19 cellular contexts compared by ENCODE assay signal in the genomic region with DNA sequence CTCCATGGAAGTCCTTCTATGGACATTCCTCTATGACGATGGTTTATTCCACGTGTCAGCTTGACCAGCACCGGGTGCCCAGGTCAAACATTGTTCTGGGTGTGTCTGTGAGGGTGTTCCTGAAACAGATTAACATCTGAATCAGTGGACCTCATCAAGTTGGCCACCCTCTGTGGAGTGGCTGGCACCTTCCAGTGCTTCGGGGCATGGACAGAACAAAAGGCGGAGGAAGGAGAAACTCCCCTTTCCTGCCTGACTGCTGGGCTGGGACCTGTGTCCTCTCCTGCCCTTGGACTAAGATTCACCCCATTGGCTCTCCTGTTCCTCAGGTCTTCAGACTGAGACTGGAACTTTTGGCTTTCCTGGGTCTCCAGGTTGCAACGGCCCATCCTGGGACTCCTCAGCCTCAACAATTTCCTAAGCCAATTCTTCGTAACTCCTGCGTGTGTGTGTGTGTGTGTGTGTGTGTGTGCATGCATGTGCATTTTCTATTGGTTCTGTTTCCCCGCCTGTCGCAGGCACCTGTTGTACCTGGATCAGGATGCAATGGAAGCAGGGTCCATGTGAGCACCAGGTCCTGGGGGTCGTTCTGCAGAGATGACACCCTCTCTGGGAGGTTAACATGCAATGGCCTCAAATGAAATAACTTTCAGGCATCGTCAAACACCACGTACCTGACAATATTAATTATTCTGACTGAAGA.
A peak's percentile ranks its signal among the peaks of the same experiment; 100 is the strongest.
DNase-seq lines count a peak whose midpoint lies in the region; ATAC-seq and TF ChIP-seq lines count a peak whose summit lies in the region.
"Had no signal": no experiment of that assay in that cellular context is flagged by ENCODE, and none has a peak within 500 bp of the region (broad histone marks: within the 10 kb centered on the region; RNA-seq: fewer than 3 reads in every experiment).

No MANE protein-coding gene starts in this region.

- H3K4me1 ChIP-seq in left ventricle myocardium inferior = no peaks in the 10 kb centered on the region
- H3K4me1 ChIP-seq in sigmoid colon = no peaks in the 10 kb centered on the region
- H3K4me1 ChIP-seq: Caco-2, HAP-1 had no signal

- peaks cover 74% of the 10 kb centered on the region for H3K27me3 ChIP-seq in left ventricle myocardium inferior (ENCODE audit: low read depth)
- peaks cover 0 to 27% (median 0%) of the 10 kb centered on the region in 3 donors for H3K27me3 ChIP-seq in sigmoid colon
- H3K27me3 ChIP-seq: BLaER1 had no signal

- H3K4me3 ChIP-seq in left ventricle myocardium inferior (no peak overlapping the region), sigmoid colon (no peak overlapping the region)
- H3K4me3 ChIP-seq: BLaER1, GM12878, HAP-1 had no signal

- peak; percentile 51 for DNase-seq in cardiac septum (ENCODE audit: low spot score)
- no peak for DNase-seq in left ventricle myocardium inferior
- DNase-seq in left lobe of liver (ENCODE audit: low spot score) = peak; percentile 12
- DNase-seq in sigmoid colon = peak; percentile 18
- DNase-seq in T-helper 9 cell = no peak
- DNase-seq in NCI-H1105 (lab: John Stamatoyannopoulos, UW) = no peak
- DNase-seq: Caco-2; CD4-positive, CD25-positive, alpha-beta regulatory T cell; CD8-positive, alpha-beta T cell; DMS153; EL; GDM1; GOT3; HFFc6 had no signal

- intact Hi-C loops in cardiac septum (cut with DNase I) = no loop called here
- intact Hi-C loops in left ventricle myocardium inferior (cut with micrococcal nuclease) = no loop called here
- intact Hi-C loops in sigmoid colon (cut with DNase I) = no loop called here

- TF ChIP-seq POLR2A in sigmoid colon (IDR thresholded peaks at IDR 0.05) = no peak

- no peak overlapping the region for H3K27ac ChIP-seq in left ventricle myocardium inferior (replicated peaks)
- H3K27ac ChIP-seq in sigmoid colon = no peak overlapping the region
- H3K27ac ChIP-seq: 22Rv1, BLaER1, C4-2B had no signal

- 81 to 82% methylated on average over 13 of the region's 13 CpGs for WGBS in sigmoid colon, 2 donors

- TF ChIP-seq EP300 in sigmoid colon (IDR thresholded peaks at IDR 0.05) = no peak

- H3K36me3 ChIP-seq in left ventricle myocardium inferior (no peaks in the 10 kb centered on the region), sigmoid colon (no peaks in the 10 kb centered on the region)
- H3K36me3 ChIP-seq: BLaER1, HAP-1 had no signal

- ATAC-seq in left lobe of liver = no peak
- ATAC-seq: CD8-positive, alpha-beta T cell; GM12878 had no signal

- TF ChIP-seq CTCF in left ventricle myocardium inferior (IDR thresholded peaks at IDR 0.05; ENCODE audit: borderline replicate concordance) (no peak), sigmoid colon (IDR thresholded peaks at IDR 0.05) (no peak)

- H3K9me3 ChIP-seq in left ventricle myocardium inferior (replicated peaks) (peaks cover 5% of the 10 kb centered on the region), sigmoid colon (no peaks in the 10 kb centered on the region)
- H3K9me3 ChIP-seq: BLaER1, Caco-2, HAP-1 had no signal

Comparison
In these comparisons a context has a peak if more than half of its experiments do, and no peak if none do; other contexts are left out.
1. DNase-seq: peak in cardiac septum (single experiment), left lobe of liver (single experiment) and sigmoid colon (single experiment); none in left ventricle myocardium inferior (single experiment), T-helper 9 cell (single experiment) and NCI-H1105 (single experiment).